In genomic region chr11:88666364-88666763, GRCh38 we compare ENCODE assay signal across 28 cellular contexts.
"Had no signal": no experiment of that assay in that cellular context is flagged by ENCODE, and none has a peak within 500 bp of the region (broad histone marks: within the 10 kb centered on the region; RNA-seq: fewer than 3 reads in every experiment).

No MANE protein-coding gene starts in this region.

- H3K4me1 ChIP-seq: left ventricle myocardium inferior, neural progenitor cell, right atrium auricular region, right lobe of liver, stomach, testis, thyroid gland, upper lobe of right lung had no signal

- H3K4me2 ChIP-seq: neural progenitor cell had no signal

- ATAC-seq: naive thymus-derived CD8-positive, alpha-beta T cell; right lobe of liver; stimulated activated naive B cell treated with anti-CD40 and anti-IgM and Interleukin-4, amounts not matched to agents 10 μg/mL and 1 μg/mL and 100 μg/mL, for 72 hours; stimulated activated naive CD8-positive, alpha-beta T cell treated with anti-CD3 and anti-CD28 coated beads, Interleukin-15, Interleukin-2, amounts not matched to agents 100 U/mL and 50 U/mL, for 24 hours; upper lobe of right lung had no signal

- H3K27ac Mint-ChIP-seq: immature natural killer cell; mesothelial cell of epicardium; naive thymus-derived CD8-positive, alpha-beta T cell; nephron progenitor cell; neural progenitor cell; progenitor cell of endocrine pancreas; stimulated activated naive B cell treated with anti-CD40 and anti-IgM and Interleukin-4, amounts not matched to agents 10 μg/mL and 1 μg/mL and 100 μg/mL, for 72 hours had no signal

- H3K4me1 Mint-ChIP-seq: immature natural killer cell; neural progenitor cell; stimulated activated naive B cell treated with anti-CD40 and anti-IgM and Interleukin-4, amounts not matched to agents 10 μg/mL and 1 μg/mL and 100 μg/mL, for 72 hours had no signal

- H3K4me3 ChIP-seq: left ventricle myocardium inferior, lung, neural progenitor cell, right atrium auricular region, right lobe of liver, stomach, testis, thyroid gland, upper lobe of right lung had no signal

- H3K27me3 Mint-ChIP-seq: naive thymus-derived CD8-positive, alpha-beta T cell; progenitor cell of endocrine pancreas; stimulated activated naive B cell treated with anti-CD40 and anti-IgM and Interleukin-4, amounts not matched to agents 10 μg/mL and 1 μg/mL and 100 μg/mL, for 72 hours had no signal

- H3K36me3 ChIP-seq: left ventricle myocardium inferior, neural progenitor cell, neutrophil, right atrium auricular region, right lobe of liver, stomach, thyroid gland, upper lobe of right lung had no signal

- H3K27ac ChIP-seq: left ventricle myocardium inferior, neural progenitor cell, neutrophil, right atrium auricular region, right lobe of liver, stomach, testis, thyroid gland, upper lobe of right lung had no signal

- H3K9ac ChIP-seq: neural progenitor cell had no signal

- H2AFZ ChIP-seq: neural progenitor cell had no signal

- H3K9me3 ChIP-seq: neutrophil, right atrium auricular region, right lobe of liver, stomach, testis, thyroid gland, upper lobe of right lung had no signal

- H3K9me3 Mint-ChIP-seq: neural progenitor cell had no signal

- H3K4me3 Mint-ChIP-seq: immature natural killer cell; mesothelial cell of epicardium; naive thymus-derived CD8-positive, alpha-beta T cell; nephron progenitor cell; neural progenitor cell; stimulated activated naive B cell treated with anti-CD40 and anti-IgM and Interleukin-4, amounts not matched to agents 10 μg/mL and 1 μg/mL and 100 μg/mL, for 72 hours had no signal

- FAIRE-seq: islet of Langerhans, urothelium cell line had no signal

- H3K27me3 ChIP-seq: neural progenitor cell, neutrophil, right atrium auricular region, right lobe of liver, stomach, testis, thyroid gland, upper lobe of right lung had no signal

- H3K36me3 Mint-ChIP-seq: immature natural killer cell; mesothelial cell of epicardium; neural progenitor cell; stimulated activated naive B cell treated with anti-CD40 and anti-IgM and Interleukin-4, amounts not matched to agents 10 μg/mL and 1 μg/mL and 100 μg/mL, for 72 hours had no signal

- DNase-seq: hypothalamus; immature natural killer cell; kidney; left ventricle myocardium inferior; mesendoderm; naive thymus-derived CD8-positive, alpha-beta T cell; nephron progenitor cell; occipital lobe; right lobe of liver; stimulated activated CD4-positive, alpha-beta T cell treated with anti-CD3 and anti-CD28 coated beads, Interleukin-12 subunit alpha, Interleukin-12 subunit beta, amount 100 ng/mL, for 4 hours; stimulated activated CD4-positive, alpha-beta T cell treated with anti-CD3 and anti-CD28 coated beads, Interleukin-15, amount 100 ng/mL, for 24 hours; stimulated activated CD4-positive, alpha-beta T cell treated with anti-CD3 and anti-CD28 coated beads, Interleukin-2, amount 100 ng/mL, for 24 hours; stimulated activated CD4-positive, alpha-beta T cell treated with anti-CD3 and anti-CD28 coated beads, Interleukin-4, amount 100 ng/mL, for 1 hour; stimulated activated naive B cell treated with anti-CD40 and anti-IgM and Interleukin-4, amounts not matched to agents 10 μg/mL and 1 μg/mL and 100 μg/mL, for 72 hours; stimulated activated naive CD8-positive, alpha-beta T cell treated with anti-CD3 and anti-CD28 coated beads, Interleukin-15, Interleukin-2, amounts not matched to agents 100 U/mL and 50 U/mL, for 24 hours; stomach; testis; thyroid gland; trophoblast cell; upper lobe of right lung had no signal
